19 cellular contexts compared by ENCODE assay signal in the genomic region with DNA sequence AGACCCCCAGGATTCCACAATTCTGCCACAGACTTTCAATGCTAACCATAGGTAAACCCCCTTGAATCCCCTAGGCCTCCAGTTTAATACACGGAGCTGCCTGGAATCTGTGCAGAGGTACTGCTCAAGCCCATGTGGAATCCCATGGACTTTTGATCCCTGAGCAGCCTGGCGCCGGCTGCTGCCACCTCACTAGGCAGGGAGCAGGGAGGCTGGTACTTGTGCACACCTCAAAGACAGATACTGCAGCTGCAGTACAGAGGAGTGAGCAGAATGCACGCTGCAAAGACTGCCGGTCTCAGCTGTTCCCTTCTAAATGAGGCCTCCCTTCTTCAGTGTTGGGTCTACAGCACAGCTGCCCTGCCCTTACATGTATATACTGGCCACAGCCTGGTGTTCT.
A peak's percentile ranks its signal among the peaks of the same experiment; 100 is the strongest.
DNase-seq lines count a peak whose midpoint lies in the region; ATAC-seq and TF ChIP-seq lines count a peak whose summit lies in the region.
"Had no signal": no experiment of that assay in that cellular context is flagged by ENCODE, and none has a peak within 500 bp of the region (broad histone marks: within the 10 kb centered on the region; RNA-seq: fewer than 3 reads in every experiment).

No MANE protein-coding gene starts in this region.

- H3K4me3 Mint-ChIP-seq in H9 = no peak overlapping the region
- H3K4me3 Mint-ChIP-seq: CD4-positive, alpha-beta memory T cell; GM23338; HFFc6 had no signal

- H2BK120ac ChIP-seq in H9 (ENCODE audit: low read depth, low read length, poor library complexity, severe bottlenecking) = no peak overlapping the region

- H3K4me1 ChIP-seq in H9 (ENCODE audit: insufficient read depth, low read length) = no peaks in the 10 kb centered on the region
- H3K4me1 ChIP-seq in Peyer's patch = no peaks in the 10 kb centered on the region

- peaks cover 17 to 18% (median 18%) of the 10 kb centered on the region in 3 experiments for H3K36me3 Mint-ChIP-seq in H9 (ENCODE audit: insufficient read depth in 1 of 3, low read depth in 3 of 3)
- H3K36me3 Mint-ChIP-seq: CD4-positive, alpha-beta memory T cell had no signal

- H3K27me3 Mint-ChIP-seq in H9 (ENCODE audit: low read depth) = no peaks in the 10 kb centered on the region
- H3K27me3 Mint-ChIP-seq: CD4-positive, alpha-beta memory T cell had no signal

- H3K79me1 ChIP-seq in H9 (ENCODE audit: insufficient read depth, low read depth, low read length, poor library complexity, severe bottlenecking) = no peaks in the 10 kb centered on the region

- no peak overlapping the region for H3T11ph ChIP-seq in H9 (ENCODE audit: low read length)

- TF ChIP-seq CTCF in H9 (conservative IDR thresholded peaks at IDR 0.05) (no peak), Peyer's patch (IDR thresholded peaks at IDR 0.05) (no peak)

- intact Hi-C loops in left colon (cut with DNase I, micrococcal nuclease) = no loop called here
- intact Hi-C loops in left cardiac atrium (cut with DNase I) = no loop called here

- H3K36me3 ChIP-seq in Peyer's patch = no peaks in the 10 kb centered on the region

- H3K27me3 ChIP-seq in H9 (ENCODE audit: insufficient read depth, low read length) (no peaks in the 10 kb centered on the region), Peyer's patch (no peaks in the 10 kb centered on the region)

- no peak overlapping the region for H3K9ac ChIP-seq in H9 (ENCODE audit: extremely low read depth, insufficient read length, low read length)

- no peaks in the 10 kb centered on the region for H3K23me2 ChIP-seq in H9 (ENCODE audit: insufficient read length, low read depth, low read length, poor library complexity, severe bottlenecking)

- H3K9me3 Mint-ChIP-seq in H9 = peaks cover 50 to 54% of the 10 kb centered on the region in 2 experiments
- H3K9me3 Mint-ChIP-seq: GM23338, HFFc6 had no signal

- no peak for TF ChIP-seq POLR2A in Peyer's patch (IDR thresholded peaks at IDR 0.05)

- no peak overlapping the region for H4K91ac ChIP-seq in H9 (ENCODE audit: insufficient read length, low read depth, low read length)

- H2BK15ac ChIP-seq in H9 (ENCODE audit: low read depth, low read length) = no peak overlapping the region

- H3K14ac ChIP-seq in H9 (ENCODE audit: insufficient read depth, low read length) = no peak overlapping the region

- no peak overlapping the region for H3K4ac ChIP-seq in H9 (ENCODE audit: low read depth, low read length)

- no peak overlapping the region for H2BK5ac ChIP-seq in H9 (ENCODE audit: insufficient read length, low read length)

- peak overlapping the region in 1 of 3 experiments; percentile 62; a peak in 1 of 7 replicates for H3K27ac Mint-ChIP-seq in H9
- H3K27ac Mint-ChIP-seq: CD4-positive, alpha-beta memory T cell; GM23338; HFFc6 had no signal

- no peak overlapping the region for H4K8ac ChIP-seq in H9 (replicated peaks; ENCODE audit: insufficient read length, low read depth, low read length)

- no peak overlapping the region for H3K4me3 ChIP-seq in Peyer's patch
- H3K4me3 ChIP-seq: GM12878, GM23338, HAP-1 had no signal

- peak; percentile 97 for ATAC-seq in left colon
- ATAC-seq in left cardiac atrium = no peak
- ATAC-seq: GM12878, GM23338 had no signal

- H2BK12ac ChIP-seq in H9 (ENCODE audit: insufficient read length, low read depth, low read length) = no peak overlapping the region

- no peak overlapping the region for H3K23ac ChIP-seq in H9 (ENCODE audit: insufficient read length, low read depth, low read length)

- H3K4me1 Mint-ChIP-seq in H9 = no peaks in the 10 kb centered on the region
- H3K4me1 Mint-ChIP-seq: CD4-positive, alpha-beta memory T cell; GM23338 had no signal

- H4K5ac ChIP-seq in H9 (ENCODE audit: insufficient read length, low read depth, low read length) = no peak overlapping the region

- H3K4me2 ChIP-seq in H9 (ENCODE audit: insufficient read depth, insufficient read length, low read length) = no peak overlapping the region
- H3K4me2 ChIP-seq: GM23338 had no signal

- H3K56ac ChIP-seq in H9 (ENCODE audit: insufficient read length, low read depth, low read length) = no peak overlapping the region

- WGBS in H9 (ENCODE audit: extremely low coverage, insufficient read length, low lambda C conversion rate) = no CpG with 5 or more reads among the region's 5 CpGs

- H2AFZ ChIP-seq in H9 (ENCODE audit: low read length) = no peak overlapping the region
- H2AFZ ChIP-seq: GM23338 had no signal

- H3K27ac ChIP-seq in H9 (ENCODE audit: insufficient read length, low read depth, low read length) (no peak overlapping the region), Peyer's patch (no peak overlapping the region)

- H4K20me1 ChIP-seq in H9 (ENCODE audit: control insufficient read depth, insufficient read depth, insufficient read length) = no peaks in the 10 kb centered on the region

- H3K79me2 ChIP-seq in H9 (ENCODE audit: insufficient read depth, low read length) = no peaks in the 10 kb centered on the region

- no peak overlapping the region for H2BK20ac ChIP-seq in H9 (ENCODE audit: low read depth, low read length, poor library complexity, severe bottlenecking)

- no peak overlapping the region for H2AK5ac ChIP-seq in H9 (ENCODE audit: insufficient read length, low read length)

- DNase-seq in H9 (peak; percentile 13), Peyer's patch (peak in 2 of 3 donors; percentile 50 to 55), left colon (peak in 1 of 2 donors; percentile 41), myocyte (ENCODE audit: low read depth) (peak; percentile 0), NK-92 (lab: John Stamatoyannopoulos, UW; ENCODE audit: unreplicated experiment) (no peak), left cardiac atrium (no peak)
- no peak for DNase-seq in activated CD8-positive, alpha-beta memory T cell treated with anti-CD3 and anti-CD28 coated beads for 24 hours
- no peak for DNase-seq in activated CD4-positive, alpha-beta T cell treated with anti-CD3 and anti-CD28 coated beads for 1 hour
- DNase-seq: C1 segment of cervical spinal cord, Calu3, COR-L47, DMS79, EL, GDM1, HFFc6 had no signal

- peaks cover 11% of the 10 kb centered on the region for H3K9me3 ChIP-seq in H9 (ENCODE audit: control insufficient read depth, low read depth, low read length)
- no peaks in the 10 kb centered on the region for H3K9me3 ChIP-seq in Peyer's patch
- H3K9me3 ChIP-seq: HAP-1 had no signal

- no peak overlapping the region for H3K18ac ChIP-seq in H9 (ENCODE audit: insufficient read length, low read depth, low read length)

Comparison
In these comparisons a context has a peak if more than half of its experiments do, and no peak if none do; other contexts are left out.
1. DNase-seq: peak in H9 (single experiment), Peyer's patch (2 of 3) and myocyte (single experiment); none in NK-92 (single experiment), activated CD8-positive, alpha-beta memory T cell treated with anti-CD3 and anti-CD28 coated beads for 24 hours (single experiment), activated CD4-positive, alpha-beta T cell treated with anti-CD3 and anti-CD28 coated beads for 1 hour (single experiment) and left cardiac atrium (single experiment).